In genomic region chr6:160791459-160791858, GRCh38 we compare ENCODE assay signal across 13 cellular contexts.
A peak's percentile ranks its signal among the peaks of the same experiment; 100 is the strongest.
DNase-seq lines count a peak whose midpoint lies in the region; ATAC-seq and TF ChIP-seq lines count a peak whose summit lies in the region.
"Had no signal": no experiment of that assay in that cellular context is flagged by ENCODE, and none has a peak within 500 bp of the region (broad histone marks: within the 10 kb centered on the region; RNA-seq: fewer than 3 reads in every experiment).

No MANE protein-coding gene starts in this region.

- DNase-seq in GM12865 (ENCODE audit: low read depth) (peak; percentile 79), PC-3 (peak; percentile 17), NCI-H1092 treated with DMSO at 0.1 percent for 48 hours (lab: John Stamatoyannopoulos, UW) (no peak), posterior vena cava (ENCODE audit: low spot score) (no peak), NCI-H748 (lab: John Stamatoyannopoulos, UW; ENCODE audit: unreplicated experiment) (no peak), SIG-M5 treated with dmso at 0.1 percent for 504 hours (lab: John Stamatoyannopoulos, UW; ENCODE audit: unreplicated experiment) (no peak)
- DNase-seq: activated naive CD4-positive, alpha-beta T cell treated with Interleukin-2 at 50 U/mL for 16 hours; BE2C; cortex of kidney; heart left ventricle; NCI-H1105 treated with DMSO at 0.1 percent for 48 hours had no signal

- H3K4me1 ChIP-seq in PC-3 (ENCODE audit: insufficient read depth, low read length), result peaks cover 51% of the 10 kb centered on the region
- H3K4me1 ChIP-seq: BE2C, heart left ventricle had no signal

- BruUV-seq in PC-3 (replicated peaks; lab: Mats Ljungman, UMichigan), result TSS peak; percentile 91

- no peaks in the 10 kb centered on the region for H3K27me3 ChIP-seq in PC-3 (ENCODE audit: low read length)
- H3K27me3 ChIP-seq: BE2C, heart left ventricle had no signal

- no peaks in the 10 kb centered on the region for H3F3A ChIP-seq in PC-3 (ENCODE audit: low read length, unreplicated experiment)

- peak overlapping the region; percentile 88 for H3K9ac ChIP-seq in PC-3 (ENCODE audit: low read length)

- H3K4me2 ChIP-seq in PC-3 (ENCODE audit: low read length), result peak overlapping the region; percentile 79

- H4K20me1 ChIP-seq in PC-3 (ENCODE audit: low read length), result no peaks in the 10 kb centered on the region

- H3K36me3 ChIP-seq in PC-3 (ENCODE audit: low read depth, low read length), result no peaks in the 10 kb centered on the region
- H3K36me3 ChIP-seq: BE2C, heart left ventricle had no signal

- peak overlapping the region; percentile 100 for H3K27ac ChIP-seq in PC-3 (ENCODE audit: low read length)
- H3K27ac ChIP-seq: heart left ventricle had no signal

- H3K79me2 ChIP-seq in PC-3 (ENCODE audit: low read length), result no peaks in the 10 kb centered on the region

- intact Hi-C loops in PC-3 (cut with micrococcal nuclease) (no loop called here), posterior vena cava (cut with DNase I) (no loop called here)

- CTCF ChIA-PET in PC-3 (lab: Charles Lee), result interaction anchor here (0.8 kb wide), 1 partner anchor 18 kb away, joined by 7 read pairs; no protein-coding TSS in a partner anchor

- ATAC-seq in GM19395 (IDR thresholded peaks at IDR 0.05; ENCODE audit: unreplicated experiment) (peak; percentile 56), HG02870 (IDR thresholded peaks at IDR 0.05; ENCODE audit: unreplicated experiment) (peak; percentile 68), PC-3 (peak; percentile 27)
- ATAC-seq: heart left ventricle had no signal

- no peaks in the 10 kb centered on the region for H3K9me3 ChIP-seq in PC-3 (ENCODE audit: low read length)
- H3K9me3 ChIP-seq: BE2C, heart left ventricle had no signal

- TF ChIP-seq CTCF in GM12865 (IDR thresholded peaks at IDR 0.05; ENCODE audit: insufficient read depth, low read depth, low read length, missing control alignments), result no peak
- TF ChIP-seq CTCF in PC-3 (conservative IDR thresholded peaks at IDR 0.05; ENCODE audit: low read depth, low read length), result no peak

- POLR2A ChIA-PET in PC-3 (lab: Charles Lee; ENCODE audit: unreplicated experiment), result interaction anchor here (0.5 to 0.6 kb wide), 2 partner anchors 18 to 32 kb away, joined by 4 to 5 read pairs; no protein-coding TSS in a partner anchor

- no peaks in the 10 kb centered on the region for H3K9me2 ChIP-seq in PC-3 (replicated peaks; ENCODE audit: low read length)

- no peak overlapping the region for H3K4me3 ChIP-seq in GM12865 (ENCODE audit: low read depth, low read length)
- peak overlapping the region; percentile 45; the same call in 1 of the 2 replicates for H3K4me3 ChIP-seq in PC-3 (ENCODE audit: low read length)
- H3K4me3 ChIP-seq: heart left ventricle had no signal

- H2AFZ ChIP-seq in PC-3 (ENCODE audit: low read length), result no peak overlapping the region

Comparison
In these comparisons a context has a peak if more than half of its experiments do, and no peak if none do; other contexts are left out.
1. DNase-seq: peak in GM12865 (single experiment) and PC-3 (single experiment); none in NCI-H1092 treated with DMSO at 0.1 percent for 48 hours (single experiment), posterior vena cava (single experiment), NCI-H748 (single experiment) and SIG-M5 treated with dmso at 0.1 percent for 504 hours (single experiment).
2. Peak in every context shown above with its lines, with median percentiles within 50 percentile points of each other: ATAC-seq.